Comparison of ENCODE assay signal across 8 cellular contexts in genomic region chr12:108768591-108769500, GRCh38. TPM values are rescaled to one million over a fixed set of nuclear protein-coding genes. Genes with fewer than 3 reads are reported as not detected.
DNase-seq lines count a peak whose midpoint lies in the region; ATAC-seq and TF ChIP-seq lines count a peak whose summit lies in the region.

No MANE protein-coding gene starts in this region.

- peak; percentile 78 for ATAC-seq in left lung
- ATAC-seq in upper lobe of right lung: peak; percentile 82
- no peak for ATAC-seq in GM21825 (IDR thresholded peaks at IDR 0.05; ENCODE audit: unreplicated experiment)
- ATAC-seq in HG03159 (IDR thresholded peaks at IDR 0.05; ENCODE audit: unreplicated experiment): no peak

- H3K4me3 ChIP-seq in astrocyte of the spinal cord (ENCODE audit: low read depth, low read length) (peak overlapping the region; percentile 22), left lung (peak overlapping the region; percentile 15 to 21), upper lobe of right lung (peak overlapping the region; percentile 21)

- H3K27ac ChIP-seq in left lung (no peak overlapping the region), upper lobe of right lung (no peak overlapping the region)

- H3K9me3 ChIP-seq in left lung: no peaks in the 10 kb centered on the region
- H3K9me3 ChIP-seq in upper lobe of right lung: no peaks in the 10 kb centered on the region

- in situ Hi-C loops in astrocyte of the spinal cord (cut with HindIII; ENCODE audit: low sequenced_read_pairs): no loop called here

- DNase-seq in DMS153 (lab: John Stamatoyannopoulos, UW): peak; percentile 30
- DNase-seq in DMS153 treated with DMSO at 0.1 percent for 48 hours (lab: John Stamatoyannopoulos, UW; ENCODE audit: unreplicated experiment): no peak
- DNase-seq in NCI-H146 treated with DMSO at 0.1 percent for 48 hours (lab: John Stamatoyannopoulos, UW; ENCODE audit: unreplicated experiment): peak; percentile 36
- no peak for DNase-seq in astrocyte of the spinal cord (ENCODE audit: low read depth, low spot score)
- DNase-seq in left lung: peak; percentile 60 to 86
- peak; percentile 83 for DNase-seq in upper lobe of right lung

- intact Hi-C loops in left lung (cut with DNase I): no loop called here
- intact Hi-C loops in upper lobe of right lung (cut with DNase I): no loop called here

- H3K36me3 ChIP-seq in left lung: no peaks in the 10 kb centered on the region
- H3K36me3 ChIP-seq in upper lobe of right lung: no peaks in the 10 kb centered on the region

- H3K27me3 ChIP-seq in left lung (peaks cover 0 to 10% of the 10 kb centered on the region in 2 donors), upper lobe of right lung (no peaks in the 10 kb centered on the region)

- no peak for TF ChIP-seq CTCF in astrocyte of the spinal cord (IDR thresholded peaks at IDR 0.05; ENCODE audit: low read depth, low read length)
- no peak for TF ChIP-seq CTCF in left lung (IDR thresholded peaks at IDR 0.05)
- no peak for TF ChIP-seq CTCF in upper lobe of right lung (IDR thresholded peaks at IDR 0.05)

- peaks cover 5 to 9% of the 10 kb centered on the region in 2 donors for H3K4me1 ChIP-seq in left lung
- peaks cover 17% of the 10 kb centered on the region for H3K4me1 ChIP-seq in upper lobe of right lung

RNA-seq across cellular contexts. Expression of gene CORO1C, which starts 37.5 kb away (rescaled TPM):
- total RNA-seq in left lung: 100 to 1,000 TPM; 224 to 282 TPM
- 257 TPM for total RNA-seq in upper lobe of right lung

Comparison
In these comparisons a context has a peak if more than half of its experiments do, and no peak if none do; other contexts are left out.
1. DNase-seq: peak in DMS153 (single experiment), NCI-H146 treated with DMSO at 0.1 percent for 48 hours (single experiment), left lung (2 of 2) and upper lobe of right lung (single experiment); none in DMS153 treated with DMSO at 0.1 percent for 48 hours (single experiment) and astrocyte of the spinal cord (single experiment).
2. ATAC-seq: peak in left lung (single experiment) and upper lobe of right lung (single experiment); none in GM21825 (single experiment) and HG03159 (single experiment).
3. Peak in every context shown above with its lines, with median percentiles within 50 percentile points of each other: H3K4me3 ChIP-seq.